9 cellular contexts compared by ENCODE assay signal in genomic region chr9:129487658-129488483, GRCh38.
DNase-seq lines count a peak whose midpoint lies in the region; ATAC-seq, FAIRE-seq and TF ChIP-seq lines count a peak whose summit lies in the region.
"Had no signal": no experiment of that assay in that cellular context is flagged by ENCODE, and none has a peak within 500 bp of the region (broad histone marks: within the 10 kb centered on the region; RNA-seq: fewer than 3 reads in every experiment).

No MANE protein-coding gene starts in this region.

- H3K27ac Mint-ChIP-seq in activated CD8-positive, alpha-beta memory T cell treated with anti-CD3 and anti-CD28 coated beads, Interleukin-2, amount 10 ng/mL, durations not matched to agents 7 days and 5 days = peak overlapping the region; percentile 92
- H3K27ac Mint-ChIP-seq in activated T-helper 1 cell treated with anti-CD3 and anti-CD28 coated beads, Interleukin-12 subunit alpha, Interleukin-12 subunit beta, Interleukin-2, Interleukin-4 antibody, amounts not matched to agents 30 ng/mL and 10 ng/mL and 1 ng/mL, durations not matched to agents 14 hours and 24 hours and 36 hours = peak overlapping the region; percentile 98

- H4K8ac ChIP-seq in neuronal stem cell (ENCODE audit: low read depth, low read length) = no peak overlapping the region

- H2BK5ac ChIP-seq in neuronal stem cell (ENCODE audit: low read length) = peak overlapping the region; percentile 1

- peak overlapping the region; percentile 3 for H2AK5ac ChIP-seq in neuronal stem cell (ENCODE audit: low read depth, low read length)

- no peak for FAIRE-seq in urothelium cell line (lab: Jason Lieb, UNC)
- FAIRE-seq: islet of Langerhans had no signal

- peak overlapping the region; percentile 77 for H3K23ac ChIP-seq in neuronal stem cell (ENCODE audit: low read depth, low read length, poor library complexity)

- peaks cover 56% of the 10 kb centered on the region for H3K4me1 Mint-ChIP-seq in activated CD8-positive, alpha-beta memory T cell treated with anti-CD3 and anti-CD28 coated beads, Interleukin-2, amount 10 ng/mL, durations not matched to agents 7 days and 5 days
- H3K4me1 Mint-ChIP-seq in activated T-helper 1 cell treated with anti-CD3 and anti-CD28 coated beads, Interleukin-12 subunit alpha, Interleukin-12 subunit beta, Interleukin-2, Interleukin-4 antibody, amounts not matched to agents 30 ng/mL and 10 ng/mL and 1 ng/mL, durations not matched to agents 14 hours and 24 hours and 36 hours (ENCODE audit: low read depth) = peaks cover 60% of the 10 kb centered on the region

- no CpG with 5 or more reads among the region's 46 CpGs for WGBS in neuronal stem cell (ENCODE audit: extremely low coverage in 2 of 2, insufficient read length in 2 of 2, insufficient replicate concordance in 1 of 2), 2 donors

- peak overlapping the region; percentile 41 for H3K4me2 ChIP-seq in neuronal stem cell (ENCODE audit: insufficient read depth, low read length, poor library complexity, severe bottlenecking)

- peaks cover 0 to 7% of the 10 kb centered on the region in 2 donors for H3K36me3 ChIP-seq in neuronal stem cell (replicated peaks in 1 of 2; ENCODE audit: control insufficient read depth in 2 of 2, insufficient read depth in 2 of 2, low read length in 2 of 2)

- H4K91ac ChIP-seq in neuronal stem cell (ENCODE audit: low read depth, low read length, poor library complexity) = no peak overlapping the region

- DNase-seq in activated CD8-positive, alpha-beta memory T cell treated with anti-CD3 and anti-CD28 coated beads, Interleukin-2, amount 10 ng/mL, durations not matched to agents 7 days and 5 days = peak; percentile 48
- DNase-seq in activated CD8-positive, alpha-beta memory T cell treated with anti-CD3 and anti-CD28 coated beads for 24 hours = no peak
- DNase-seq in NCI-H2029 treated with DMSO at 0.1 percent for 48 hours (lab: John Stamatoyannopoulos, UW) = peak; percentile 11
- DNase-seq in activated T-helper 1 cell treated with anti-CD3 and anti-CD28 coated beads, Interleukin-12 subunit alpha, Interleukin-12 subunit beta, Interleukin-2, Interleukin-4 antibody, amounts not matched to agents 30 ng/mL and 10 ng/mL and 1 ng/mL, durations not matched to agents 14 hours and 24 hours and 36 hours (ENCODE audit: low spot score) = peak; percentile 17
- DNase-seq in fibroblast of the aortic adventitia (ENCODE audit: low read depth) = peak; percentile 69
- DNase-seq in neuronal stem cell (ENCODE audit: low spot score) = no peak
- DNase-seq in urothelium cell line (ENCODE audit: low spot score) = peak; percentile 45

- H3K9ac ChIP-seq in neuronal stem cell (ENCODE audit: low read depth, low read length, poor library complexity) = peak overlapping the region; percentile 87

- no peaks in the 10 kb centered on the region for H3K79me1 ChIP-seq in neuronal stem cell (ENCODE audit: low read depth, low read length)

- peak overlapping the region; percentile 77 for H2AFZ ChIP-seq in neuronal stem cell (ENCODE audit: low read length)

- CTCF ChIA-PET in activated CD8-positive, alpha-beta memory T cell treated with anti-CD3 and anti-CD28 coated beads, Interleukin-2, amount 10 ng/mL, durations not matched to agents 7 days and 5 days (lab: Charles Lee) = no interaction called here

- peak overlapping the region; percentile 61 for H3K14ac ChIP-seq in neuronal stem cell (ENCODE audit: low read length)

- peak; percentile 27 for ATAC-seq in activated CD8-positive, alpha-beta memory T cell treated with anti-CD3 and anti-CD28 coated beads, Interleukin-2, amount 10 ng/mL, durations not matched to agents 7 days and 5 days
- no peak for ATAC-seq in GM19467 (IDR thresholded peaks at IDR 0.05; ENCODE audit: unreplicated experiment)

- H3K4ac ChIP-seq in neuronal stem cell (ENCODE audit: low read length) = peak overlapping the region; percentile 72

- H3K4me3 Mint-ChIP-seq in activated CD8-positive, alpha-beta memory T cell treated with anti-CD3 and anti-CD28 coated beads, Interleukin-2, amount 10 ng/mL, durations not matched to agents 7 days and 5 days = peak overlapping the region; percentile 75
- H3K4me3 Mint-ChIP-seq in activated T-helper 1 cell treated with anti-CD3 and anti-CD28 coated beads, Interleukin-12 subunit alpha, Interleukin-12 subunit beta, Interleukin-2, Interleukin-4 antibody, amounts not matched to agents 30 ng/mL and 10 ng/mL and 1 ng/mL, durations not matched to agents 14 hours and 24 hours and 36 hours = peak overlapping the region; percentile 92

- no peaks in the 10 kb centered on the region for H3K9me3 ChIP-seq in neuronal stem cell (replicated peaks in 1 of 2; ENCODE audit: control insufficient read depth in 2 of 2, insufficient read depth in 1 of 2, low read depth in 1 of 2, low read length in 2 of 2)

- peak overlapping the region; percentile 98 for H2BK12ac ChIP-seq in neuronal stem cell (ENCODE audit: low read length)

- peak overlapping the region; percentile 46 for H3K4me3 ChIP-seq in fibroblast of the aortic adventitia (ENCODE audit: low read depth, low read length)
- peak overlapping the region in 1 of 2 donors; percentile 52 for H3K4me3 ChIP-seq in neuronal stem cell (ENCODE audit: low read length in 2 of 2)

- no peaks in the 10 kb centered on the region for H3K9me3 Mint-ChIP-seq in activated CD8-positive, alpha-beta memory T cell treated with anti-CD3 and anti-CD28 coated beads, Interleukin-2, amount 10 ng/mL, durations not matched to agents 7 days and 5 days (ENCODE audit: low read depth)
- no peaks in the 10 kb centered on the region for H3K9me3 Mint-ChIP-seq in activated T-helper 1 cell treated with anti-CD3 and anti-CD28 coated beads, Interleukin-12 subunit alpha, Interleukin-12 subunit beta, Interleukin-2, Interleukin-4 antibody, amounts not matched to agents 30 ng/mL and 10 ng/mL and 1 ng/mL, durations not matched to agents 14 hours and 24 hours and 36 hours

- TF ChIP-seq CTCF in fibroblast of the aortic adventitia (IDR thresholded peaks at IDR 0.05; ENCODE audit: insufficient read depth, low read length) = no peak

- H3K18ac ChIP-seq in neuronal stem cell (ENCODE audit: low read length) = peak overlapping the region; percentile 98

- H3K27me3 Mint-ChIP-seq in activated CD8-positive, alpha-beta memory T cell treated with anti-CD3 and anti-CD28 coated beads, Interleukin-2, amount 10 ng/mL, durations not matched to agents 7 days and 5 days = no peaks in the 10 kb centered on the region
- H3K27me3 Mint-ChIP-seq in activated T-helper 1 cell treated with anti-CD3 and anti-CD28 coated beads, Interleukin-12 subunit alpha, Interleukin-12 subunit beta, Interleukin-2, Interleukin-4 antibody, amounts not matched to agents 30 ng/mL and 10 ng/mL and 1 ng/mL, durations not matched to agents 14 hours and 24 hours and 36 hours (ENCODE audit: insufficient read depth) = peaks cover 5% of the 10 kb centered on the region

- H3K27me3 ChIP-seq in neuronal stem cell (ENCODE audit: control insufficient read depth in 3 of 3, insufficient read depth in 3 of 3, low read depth in 1 of 3, low read length in 3 of 3) = peaks cover 0 to 14% (median 0%) of the 10 kb centered on the region in 3 experiments

- H3K36me3 Mint-ChIP-seq in activated CD8-positive, alpha-beta memory T cell treated with anti-CD3 and anti-CD28 coated beads, Interleukin-2, amount 10 ng/mL, durations not matched to agents 7 days and 5 days = peaks cover 10% of the 10 kb centered on the region
- H3K36me3 Mint-ChIP-seq in activated T-helper 1 cell treated with anti-CD3 and anti-CD28 coated beads, Interleukin-12 subunit alpha, Interleukin-12 subunit beta, Interleukin-2, Interleukin-4 antibody, amounts not matched to agents 30 ng/mL and 10 ng/mL and 1 ng/mL, durations not matched to agents 14 hours and 24 hours and 36 hours (ENCODE audit: low read depth) = peaks cover 28% of the 10 kb centered on the region

- peaks cover 39 to 71% of the 10 kb centered on the region in 2 donors for H3K4me1 ChIP-seq in neuronal stem cell (ENCODE audit: control insufficient read depth in 2 of 2, insufficient read depth in 1 of 2, low read depth in 1 of 2, low read length in 2 of 2)

- H2BK120ac ChIP-seq in neuronal stem cell (ENCODE audit: low read depth, low read length) = peak overlapping the region; percentile 96

- H3K27ac ChIP-seq in neuronal stem cell (replicated peaks; ENCODE audit: low read length) = no peak overlapping the region

- intact Hi-C loops in activated T-helper 1 cell treated with anti-CD3 and anti-CD28 coated beads, Interleukin-12 subunit alpha, Interleukin-12 subunit beta, Interleukin-2, Interleukin-4 antibody, amounts not matched to agents 30 ng/mL and 10 ng/mL and 1 ng/mL, durations not matched to agents 14 hours and 24 hours and 36 hours (cut with micrococcal nuclease) = loop anchor here (1.0 to 10.0 kb wide), 9 partner anchors 8 to 547 kb away; no protein-coding TSS in a partner anchor

- H2BK15ac ChIP-seq in neuronal stem cell (ENCODE audit: low read length) = peak overlapping the region; percentile 100

Comparison
In these comparisons a context has a peak if more than half of its experiments do, and no peak if none do; other contexts are left out.
1. DNase-seq: peak in activated CD8-positive, alpha-beta memory T cell treated with anti-CD3 and anti-CD28 coated beads, Interleukin-2, amount 10 ng/mL, durations not matched to agents 7 days and 5 days (single experiment), NCI-H2029 treated with DMSO at 0.1 percent for 48 hours (single experiment), activated T-helper 1 cell treated with anti-CD3 and anti-CD28 coated beads, Interleukin-12 subunit alpha, Interleukin-12 subunit beta, Interleukin-2, Interleukin-4 antibody, amounts not matched to agents 30 ng/mL and 10 ng/mL and 1 ng/mL, durations not matched to agents 14 hours and 24 hours and 36 hours (single experiment), fibroblast of the aortic adventitia (single experiment) and urothelium cell line (single experiment); none in activated CD8-positive, alpha-beta memory T cell treated with anti-CD3 and anti-CD28 coated beads for 24 hours (single experiment) and neuronal stem cell (single experiment).